In genomic region chr10:121843379-121843778, GRCh38 we compare ENCODE assay signal across 28 cellular contexts.
"Had no signal": no experiment of that assay in that cellular context is flagged by ENCODE, and none has a peak within 500 bp of the region (broad histone marks: within the 10 kb centered on the region; RNA-seq: fewer than 3 reads in every experiment).

No MANE protein-coding gene starts in this region.

- DNase-seq: activated CD4-positive, alpha-beta memory T cell treated with anti-CD3 and anti-CD28 coated beads for 36 hours; activated CD4-positive, alpha-beta T cell treated with anti-CD3 and anti-CD28 coated beads for 36 hours; activated CD4-positive, alpha-beta T cell treated with anti-CD3 and anti-CD28 coated beads, Interleukin-2, amount 10 ng/mL, durations not matched to agents 24 days and 14 days; activated CD4-positive, CD25-positive, alpha-beta regulatory T cell; activated CD4-positive, CD25-positive, alpha-beta regulatory T cell treated with anti-CD3 and anti-CD28 coated beads, Interleukin-2, amount 50 U/mL, for 72 hours; activated CD8-positive, alpha-beta memory T cell treated with anti-CD3 and anti-CD28 coated beads, Interleukin-2, amount 10 ng/mL, durations not matched to agents 7 days and 5 days; activated CD8-positive, alpha-beta memory T cell treated with anti-CD3 and anti-CD28 coated beads, Interleukin-2, amount 50 U/mL, for 4 hours; activated CD8-positive, alpha-beta T cell treated with anti-CD3 and anti-CD28 coated beads, Interleukin-2, amount 10 ng/mL, durations not matched to agents 7 days and 5 days; activated effector memory CD4-positive, alpha-beta T cell treated with anti-CD3 and anti-CD28 coated beads, Interleukin-2, amount 50 U/mL, for 16 hours; activated naive CD4-positive, alpha-beta T cell treated with anti-CD3 and anti-CD28 coated beads for 36 hours; activated naive CD8-positive, alpha-beta T cell treated with anti-CD3 and anti-CD28 coated beads, Interleukin-2, amount 10 ng/mL, durations not matched to agents 7 days and 5 days; activated T-cell treated with anti-CD3 and anti-CD28 coated beads, Interleukin-2, amount 50 U/mL, for 1 hour; activated T-cell treated with anti-CD3 and anti-CD28 coated beads, Interleukin-2, amount 50 U/mL, for 48 hours; brain microvascular endothelial cell; cortex of kidney; dermis blood vessel endothelial cell; effector CD4-positive, alpha-beta T cell; effector memory CD8-positive, alpha-beta T cell; erythroblast; foreskin keratinocyte; gastrocnemius medialis; glutamatergic neuron; T-helper 1 cell; T-helper 17 cell; T1000 had no signal

- H3K27ac ChIP-seq: brain microvascular endothelial cell, esophagus muscularis mucosa, foreskin keratinocyte, gastrocnemius medialis had no signal

- FAIRE-seq: astrocyte, bronchial epithelial cell had no signal

- H3K36me3 ChIP-seq: brain microvascular endothelial cell had no signal

- H3K4me1 ChIP-seq: esophagus muscularis mucosa, gastrocnemius medialis had no signal

- H3K9me3 ChIP-seq: esophagus muscularis mucosa, gastrocnemius medialis had no signal

- ATAC-seq: activated CD4-positive, alpha-beta T cell treated with anti-CD3 and anti-CD28 coated beads for 36 hours; activated CD8-positive, alpha-beta memory T cell treated with anti-CD3 and anti-CD28 coated beads, Interleukin-2, amount 10 ng/mL, durations not matched to agents 7 days and 5 days; activated CD8-positive, alpha-beta T cell treated with anti-CD3 and anti-CD28 coated beads, Interleukin-2, amount 10 ng/mL, durations not matched to agents 7 days and 5 days; effector memory CD8-positive, alpha-beta T cell; foreskin keratinocyte; gastrocnemius medialis; T-helper 17 cell had no signal

- H3K27me3 ChIP-seq: brain microvascular endothelial cell, esophagus muscularis mucosa, foreskin keratinocyte, gastrocnemius medialis had no signal

- H3K4me3 ChIP-seq: esophagus muscularis mucosa, gastrocnemius medialis had no signal
